In genomic region chr17:75535119-75535537, GRCh38 we compare ENCODE assay signal across 9 cellular contexts. TPM values are rescaled to one million over a fixed set of nuclear protein-coding genes. Genes with fewer than 3 reads are reported as not detected.
DNase-seq lines count a peak whose midpoint lies in the region; ATAC-seq, FAIRE-seq and TF ChIP-seq lines count a peak whose summit lies in the region.
"Had no signal": no experiment of that assay in that cellular context is flagged by ENCODE, and none has a peak within 500 bp of the region (broad histone marks: within the 10 kb centered on the region; RNA-seq: fewer than 3 reads in every experiment).

No MANE protein-coding gene starts in this region.

- 19% methylated on average over 15 of the region's 15 CpGs for WGBS in GM12878 (ENCODE audit: insufficient coverage, insufficient replicate concordance, low lambda C conversion rate, missing lambda C conversion rate)
- WGBS in spleen, 5 donors = 17 to 72% (median 38%) methylated on average over 5 to 15 of the region's 15 CpGs

- TF ChIP-seq EP300 in GM12878 (IDR thresholded peaks at IDR 0.05; ENCODE audit: borderline replicate concordance in 1 of 2, control insufficient read depth in 1 of 2, low read depth in 2 of 2, low read length in 2 of 2) = peak in 1 of 2 experiments; percentile 13; a peak in 1 of 4 replicates

- H3K27me3 ChIP-seq in WERI-Rb-1 (ENCODE audit: insufficient read depth, low read depth, severe bottlenecking) = no peaks in the 10 kb centered on the region
- no peaks in the 10 kb centered on the region for H3K27me3 ChIP-seq in GM12878 (replicated peaks in 1 of 2; ENCODE audit: control insufficient read depth in 2 of 2, insufficient read depth in 2 of 2, low read length in 1 of 2)
- H3K27me3 ChIP-seq in spleen (replicated peaks in 1 of 7) = no peaks in the 10 kb centered on the region
- H3K27me3 ChIP-seq in breast epithelium = no peaks in the 10 kb centered on the region

- H3K9ac ChIP-seq in GM12878 (ENCODE audit: control insufficient read depth, insufficient read depth, low read length) = no peak overlapping the region

- H3K79me2 ChIP-seq in GM12878 (ENCODE audit: control insufficient read depth, insufficient read depth, low read length) = no peaks in the 10 kb centered on the region

- peak overlapping the region; percentile 48 for H2AFZ ChIP-seq in GM12878 (ENCODE audit: control insufficient read depth, low read depth, low read length)

- TF ChIP-seq CTCF in Calu3 (IDR thresholded peaks at IDR 0.05; ENCODE audit: unreplicated experiment) (no peak), WERI-Rb-1 (IDR thresholded peaks at IDR 0.05; ENCODE audit: low read depth, low read length) (no peak), GM12878 (IDR thresholded peaks at IDR 0.05 in 2 of 3, conservative IDR thresholded peaks at IDR 0.05 in 1 of 3; ENCODE audit: control insufficient read depth in 2 of 3, extremely low read depth in 1 of 3, insufficient read depth in 1 of 3, low read depth in 3 of 3, low read length in 3 of 3) (no peak), spleen (IDR thresholded peaks at IDR 0.05 in 8 of 11, conservative IDR thresholded peaks at IDR 0.05 in 3 of 11) (no peak), breast epithelium (IDR thresholded peaks at IDR 0.05) (no peak), D721Med (IDR thresholded peaks at IDR 0.05; ENCODE audit: insufficient read depth, missing control alignments) (no peak)

- peaks cover 77% of the 10 kb centered on the region for H3K36me3 Mint-ChIP-seq in Calu3 (ENCODE audit: insufficient read depth, unreplicated experiment)

- H3K9me3 ChIP-seq in WERI-Rb-1 (ENCODE audit: severe bottlenecking) = no peaks in the 10 kb centered on the region
- H3K9me3 ChIP-seq in GM12878 (replicated peaks; ENCODE audit: control insufficient read depth, insufficient read depth, low read length) = no peaks in the 10 kb centered on the region
- H3K9me3 ChIP-seq in spleen = no peaks in the 10 kb centered on the region
- no peaks in the 10 kb centered on the region for H3K9me3 ChIP-seq in breast epithelium
- H3K9me3 ChIP-seq: neutrophil had no signal

- TF ChIP-seq POLR2A in GM12878 (IDR thresholded peaks at IDR 0.05; ENCODE audit: low read depth, low read length) = 0 out of 2 replicates have a peak, but pooled peaks have one; percentile 21
- no peak for TF ChIP-seq POLR2A in spleen (IDR thresholded peaks at IDR 0.05)
- TF ChIP-seq POLR2A in breast epithelium (IDR thresholded peaks at IDR 0.05) = no peak

- peak overlapping the region; percentile 50 for H3K4me3 Mint-ChIP-seq in Calu3 (ENCODE audit: low read depth, unreplicated experiment)

- CTCF ChIA-PET in Calu3 (lab: Charles Lee) (interaction anchor here (0.6 to 1.6 kb wide), 2 partner anchors 9 to 130 kb away, joined by 7 to 10 read pairs; partner anchors contain the start of gene LLGL2), GM12878 (lab: Yijun Ruan, JAX) (interaction anchor here (0.6 to 2.3 kb wide), 4 partner anchors 19 to 213 kb away, joined by 3 to 7 read pairs (median 4); partner anchors contain the start of gene TSEN54)

- SMC1A ChIA-PET in GM12878 (lab: Charles Lee; ENCODE audit: uncharacterized antibody, unreplicated experiment) = interaction anchor here (1.1 to 1.5 kb wide), 6 partner anchors 9 to 81 kb away, joined by 3 to 4 read pairs (median 3); no protein-coding TSS in a partner anchor

- H4K20me1 ChIP-seq in GM12878 (ENCODE audit: control insufficient read depth, insufficient read depth) = no peaks in the 10 kb centered on the region

- intact Hi-C loops in Calu3 (cut with micrococcal nuclease; ENCODE audit: unreplicated experiment) = no loop called here
- intact Hi-C loops in GM12878 (cut with micrococcal nuclease; ENCODE audit: unreplicated experiment) = no loop called here
- intact Hi-C loops in spleen (cut with DNase I; ENCODE audit: low total_unique reads) = no loop called here
- intact Hi-C loops in breast epithelium (cut with DNase I; ENCODE audit: low total_unique reads) = no loop called here

- FAIRE-seq in GM12878 (lab: Jason Lieb, UNC) = peak; percentile 62
- FAIRE-seq in D721Med (lab: Jason Lieb, UNC) = no peak

- RAD21 ChIA-PET in GM12878 (lab: Charles Lee; ENCODE audit: unreplicated experiment) = interaction anchor here (1.1 kb wide), 2 partner anchors 36 to 229 kb away, joined by 3 to 5 read pairs; no protein-coding TSS in a partner anchor

- H3K4me3 ChIP-seq in WERI-Rb-1 (ENCODE audit: low read depth, low read length) (no peak overlapping the region), GM12878 (no peak overlapping the region), spleen (peak overlapping the region in 1 of 8 donors; percentile 36), breast epithelium (no peak overlapping the region)

- H3K27ac ChIP-seq in WERI-Rb-1 = peak overlapping the region; percentile 69
- no peak overlapping the region for H3K27ac ChIP-seq in GM12878 (ENCODE audit: control insufficient read depth, insufficient read depth)
- peak overlapping the region; percentile 36 to 87 (median 62) for H3K27ac ChIP-seq in spleen
- H3K27ac ChIP-seq in breast epithelium = no peak overlapping the region
- H3K27ac ChIP-seq: neutrophil had no signal

- no peaks in the 10 kb centered on the region for H3K27me3 Mint-ChIP-seq in Calu3 (ENCODE audit: unreplicated experiment)

- POLR2A ChIA-PET in GM12878 (lab: Charles Lee) = interaction anchor here (0.7 to 1.5 kb wide), 4 partner anchors 8 to 123 kb away, joined by 3 to 4 read pairs (median 3); partner anchors contain the start of gene TSEN54

- no peaks in the 10 kb centered on the region for H3K9me3 Mint-ChIP-seq in Calu3 (ENCODE audit: low read depth, unreplicated experiment)

- H3K27ac Mint-ChIP-seq in Calu3 (ENCODE audit: unreplicated experiment) = peak overlapping the region; percentile 69

- no peak for TF ChIP-seq RAD21 in GM12878 (IDR thresholded peaks at IDR 0.05; ENCODE audit: insufficient read depth, low read depth, low read length)

- ATAC-seq in GM12878 (peak; percentile 96), GM18861 (IDR thresholded peaks at IDR 0.05; ENCODE audit: unreplicated experiment) (no peak)

- in situ Hi-C loops in GM12878 (cut with MboI) = no loop called here

- H3K4me1 Mint-ChIP-seq in Calu3 (ENCODE audit: low read depth, unreplicated experiment) = peaks cover 52% of the 10 kb centered on the region

- H3K36me3 ChIP-seq in WERI-Rb-1 (peaks cover 79% of the 10 kb centered on the region), GM12878 (ENCODE audit: control insufficient read depth in 2 of 2, insufficient read depth in 2 of 2, low read length in 1 of 2) (no peaks in the 10 kb centered on the region), spleen (peaks cover 0 to 29% (median 2%) of the 10 kb centered on the region in 6 donors), breast epithelium (no peaks in the 10 kb centered on the region)
- H3K36me3 ChIP-seq: neutrophil had no signal

- BruUV-seq in Calu3 (replicated peaks; lab: Mats Ljungman, UMichigan) (no TSS peak), GM12878 (replicated peaks; lab: Mats Ljungman, UMichigan) (no TSS peak)

- H3K4me2 ChIP-seq in GM12878 (ENCODE audit: control insufficient read depth, insufficient read depth) = peak overlapping the region; percentile 59

- H3K4me1 ChIP-seq in GM12878 (ENCODE audit: control insufficient read depth, insufficient read depth, low read length) (peaks cover 11% of the 10 kb centered on the region), spleen (peaks cover 0 to 43% (median 28%) of the 10 kb centered on the region in 6 donors), breast epithelium (no peaks in the 10 kb centered on the region)

- peak; percentile 68 for DNase-seq in Calu3
- DNase-seq in WERI-Rb-1 = peak; percentile 15
- peak; percentile 26 for DNase-seq in GM12878 (ENCODE audit: low read depth, low spot score)
- peak; percentile 88 for DNase-seq in spleen
- no peak for DNase-seq in D341Med (ENCODE audit: low spot score)
- no peak for DNase-seq in breast epithelium (ENCODE audit: low spot score in 2 of 2)
- DNase-seq in D721Med (ENCODE audit: insufficient read length, low spot score) = no peak

RNA-seq across cellular contexts. Expression of gene LLGL2, which starts 9.6 kb away (rescaled TPM):
- total RNA-seq in Calu3 (2022) (208 and 251 TPM in 2 replicates), GM12878 (2014; rRNA removed) (5.0 and 6.5 TPM in 2 replicates), GM12878 (2014; rRNA removed; fragmentation: Illumina TruSeq; extraction: Trizol) (1.8 and 2.0 TPM in 2 replicates), GM12878 (2021) (6.3 and 7.6 TPM in 2 replicates), spleen (10 to 100 TPM; 44.0 to 97.8 (median 75.1) TPM), breast epithelium (10 to 100 TPM in 2 of 3 donors, 1 to 10 TPM in 1; 4.6 to 60.2 (median 52.4) TPM)
- total RNA-seq in GM12878 (2013; cell fraction: nucleolus; rRNA removed) = 13.4 and 45.4 TPM in 2 replicates
- polyA plus RNA-seq in GM12878 (2011; ENCODE audit: low read depth) = 1.7 TPM
- polyA plus RNA-seq in GM12878 (2011; rRNA removed) (1.7 and 3.3 TPM in 2 replicates), GM12878 (2014; fragmentation: Illumina TruSeq; extraction: Trizol) (9.9 TPM in 1 of 2 replicates, not detected in the other), GM12878 (2014; fragmentation: Nextera tagmentation; extraction: Ambion mirVana) (under 1 TPM; 0.21 to 0.75 TPM), GM12878 (2014; rRNA removed) (5.8 and 7.4 TPM in 2 replicates), GM12878 (2016; fragmentation: Nextera tagmentation; extraction: Ambion mirVana) (1 to 10 TPM; 4.1 to 5.0 TPM), spleen (100 to 1,000 TPM in 1 of 3 donors, 10 to 100 TPM in 2; 28.6 to 153 (median 92.6) TPM)
- 4.1 and 6.8 TPM in 2 replicates for polyA plus RNA-seq in GM12878 (2011; cell fraction: cytosol; rRNA removed)
- 18.8 and 24.8 TPM in 2 replicates for polyA plus RNA-seq in GM12878 (2011; cell fraction: nucleus; rRNA removed)
- 4.9 and 7.6 TPM in 2 replicates for polyA plus RNA-seq in GM12878 (2012)
- 2.0 and 7.0 TPM in 2 replicates for polyA minus RNA-seq in GM12878 (2011; rRNA and poly(A)+ RNA removed)
- 7.4 and 7.5 TPM in 2 replicates for polyA minus RNA-seq in GM12878 (2011; cell fraction: cytosol; rRNA and poly(A)+ RNA removed)
- polyA minus RNA-seq in GM12878 (2011; cell fraction: nucleus; rRNA and poly(A)+ RNA removed) = 4.4 and 5.7 TPM in 2 replicates

RNA-seq across cellular contexts. Expression of gene TSEN54, which starts 18.8 kb away (rescaled TPM):
- total RNA-seq in Calu3 (2022) = 52.1 and 55.4 TPM in 2 replicates
- total RNA-seq in GM12878 (2013; cell fraction: nucleolus; rRNA removed) = 16.4 and 19.8 TPM in 2 replicates
- total RNA-seq in GM12878 (2014; rRNA removed) = 42.1 and 43.2 TPM in 2 replicates
- total RNA-seq in GM12878 (2014; rRNA removed; fragmentation: Illumina TruSeq; extraction: Trizol) = 21.4 and 26.1 TPM in 2 replicates
- 37.3 and 41.2 TPM in 2 replicates for total RNA-seq in GM12878 (2021)
- 12.7 TPM for polyA plus RNA-seq in GM12878 (2011; ENCODE audit: low read depth)
- 25.4 and 45.7 TPM in 2 replicates for polyA plus RNA-seq in GM12878 (2011; rRNA removed)
- polyA plus RNA-seq in GM12878 (2011; cell fraction: cytosol; rRNA removed) = 41.7 and 53.0 TPM in 2 replicates
- polyA plus RNA-seq in GM12878 (2011; cell fraction: nucleus; rRNA removed) = 54.8 and 62.1 TPM in 2 replicates
- polyA plus RNA-seq in GM12878 (2012) = 20.1 and 23.9 TPM in 2 replicates
- polyA plus RNA-seq in GM12878 (2014; fragmentation: Illumina TruSeq; extraction: Trizol) = 22.9 and 29.5 TPM in 2 replicates
- polyA plus RNA-seq in GM12878 (2014; fragmentation: Nextera tagmentation; extraction: Ambion mirVana) = 10 to 100 TPM in 1 of 2 experiments, 1 to 10 TPM in 1; 7.1 to 23.1 TPM
- polyA plus RNA-seq in GM12878 (2014; rRNA removed) = 42.4 and 52.2 TPM in 2 replicates
- 10 to 100 TPM; 41.1 to 48.0 TPM for polyA plus RNA-seq in GM12878 (2016; fragmentation: Nextera tagmentation; extraction: Ambion mirVana)
- 25.9 and 32.6 TPM in 2 replicates for polyA minus RNA-seq in GM12878 (2011; rRNA and poly(A)+ RNA removed)
- 6.8 and 18.3 TPM in 2 replicates for polyA minus RNA-seq in GM12878 (2011; cell fraction: cytosol; rRNA and poly(A)+ RNA removed)
- 7.5 and 13.1 TPM in 2 replicates for polyA minus RNA-seq in GM12878 (2011; cell fraction: nucleus; rRNA and poly(A)+ RNA removed)
- total RNA-seq in spleen = 10 to 100 TPM; 31.0 to 58.1 (median 35.4) TPM
- polyA plus RNA-seq in spleen = 10 to 100 TPM; 40.8 to 87.8 (median 68.9) TPM
- 10 to 100 TPM; 18.4 to 34.7 (median 31.2) TPM for total RNA-seq in breast epithelium

RNA-seq across cellular contexts. Expression of gene CASKIN2, which starts 19.8 kb away (rescaled TPM):
- 30.0 and 30.4 TPM in 2 replicates for total RNA-seq in Calu3 (2022)
- total RNA-seq in GM12878 (2013; cell fraction: nucleolus; rRNA removed) = 0.65 and 2.0 TPM in 2 replicates
- 0.44 and 1.4 TPM in 2 replicates for total RNA-seq in GM12878 (2014; rRNA removed)
- total RNA-seq in GM12878 (2014; rRNA removed; fragmentation: Illumina TruSeq; extraction: Trizol) = 0.18 and 0.23 TPM in 2 replicates
- total RNA-seq in GM12878 (2021) = 0.80 and 1.8 TPM in 2 replicates
- polyA plus RNA-seq in GM12878 (2011; ENCODE audit: low read depth) = 0.39 TPM
- 0.10 TPM in 1 of 2 replicates, not detected in the other for polyA plus RNA-seq in GM12878 (2011; rRNA removed)
- 0.03 and 0.12 TPM in 2 replicates for polyA plus RNA-seq in GM12878 (2011; cell fraction: cytosol; rRNA removed)
- polyA plus RNA-seq in GM12878 (2011; cell fraction: nucleus; rRNA removed) = 0.59 and 0.84 TPM in 2 replicates
- polyA plus RNA-seq in GM12878 (2012) = 0.31 and 0.46 TPM in 2 replicates
- 0.14 and 0.16 TPM in 2 replicates for polyA plus RNA-seq in GM12878 (2014; fragmentation: Illumina TruSeq; extraction: Trizol)
- under 1 TPM in 1 of 2 experiments, not detected in 1; 0.02 TPM for polyA plus RNA-seq in GM12878 (2014; fragmentation: Nextera tagmentation; extraction: Ambion mirVana)
- 0.93 and 2.7 TPM in 2 replicates for polyA plus RNA-seq in GM12878 (2014; rRNA removed)
- under 1 TPM; 0.44 to 0.56 TPM for polyA plus RNA-seq in GM12878 (2016; fragmentation: Nextera tagmentation; extraction: Ambion mirVana)
- not detected in 2 replicates for polyA minus RNA-seq in GM12878 (2011; rRNA and poly(A)+ RNA removed)
- polyA minus RNA-seq in GM12878 (2011; cell fraction: cytosol; rRNA and poly(A)+ RNA removed) = not detected in 2 replicates
- polyA minus RNA-seq in GM12878 (2011; cell fraction: nucleus; rRNA and poly(A)+ RNA removed) = 0.12 and 0.57 TPM in 2 replicates
- total RNA-seq in spleen = 100 to 1,000 TPM in 3 of 7 donors, 10 to 100 TPM in 4; 33.5 to 135 (median 51.1) TPM
- polyA plus RNA-seq in spleen = 10 to 100 TPM in 1 of 3 donors, 1 to 10 TPM in 2; 4.7 to 27.8 (median 6.2) TPM
- total RNA-seq in breast epithelium = 10 to 100 TPM in 2 of 3 donors, 1 to 10 TPM in 1; 10.0 to 23.3 (median 14.6) TPM

RNA-seq across cellular contexts. Expression of gene MYO15B, which starts 52.5 kb away (rescaled TPM):
- total RNA-seq in Calu3 (2022) (58.4 and 78.6 TPM in 2 replicates), GM12878 (2014; rRNA removed) (4.3 and 6.7 TPM in 2 replicates), GM12878 (2014; rRNA removed; fragmentation: Illumina TruSeq; extraction: Trizol) (2.3 and 2.7 TPM in 2 replicates), GM12878 (2021) (12.3 and 15.4 TPM in 2 replicates), spleen (100 to 1,000 TPM; 203 to 569 (median 292) TPM), breast epithelium (100 to 1,000 TPM in 1 of 3 donors, 10 to 100 TPM in 2; 65.3 to 121 (median 86.6) TPM)
- total RNA-seq in GM12878 (2013; cell fraction: nucleolus; rRNA removed) = 43.1 and 49.0 TPM in 2 replicates
- 3.0 TPM for polyA plus RNA-seq in GM12878 (2011; ENCODE audit: low read depth)
- polyA plus RNA-seq in GM12878 (2011; rRNA removed) (0.67 and 0.82 TPM in 2 replicates), GM12878 (2014; fragmentation: Illumina TruSeq; extraction: Trizol) (2.1 and 3.6 TPM in 2 replicates), GM12878 (2014; fragmentation: Nextera tagmentation; extraction: Ambion mirVana) (under 1 TPM in 1 of 2 experiments, not detected in 1; 0.82 TPM), GM12878 (2014; rRNA removed) (9.0 and 11.1 TPM in 2 replicates), GM12878 (2016; fragmentation: Nextera tagmentation; extraction: Ambion mirVana) (1 to 10 TPM; 1.2 to 1.3 TPM), spleen (100 to 1,000 TPM; 123 to 551 (median 402) TPM)
- 0.73 and 0.92 TPM in 2 replicates for polyA plus RNA-seq in GM12878 (2011; cell fraction: cytosol; rRNA removed)
- polyA plus RNA-seq in GM12878 (2011; cell fraction: nucleus; rRNA removed) = 16.5 and 17.3 TPM in 2 replicates
- 14.4 and 19.5 TPM in 2 replicates for polyA plus RNA-seq in GM12878 (2012)
- 0.59 and 0.62 TPM in 2 replicates for polyA minus RNA-seq in GM12878 (2011; rRNA and poly(A)+ RNA removed)
- polyA minus RNA-seq in GM12878 (2011; cell fraction: cytosol; rRNA and poly(A)+ RNA removed) = not detected in 2 replicates
- 3.1 and 7.0 TPM in 2 replicates for polyA minus RNA-seq in GM12878 (2011; cell fraction: nucleus; rRNA and poly(A)+ RNA removed)

Comparison
In these comparisons a context has a peak if more than half of its experiments do, and no peak if none do; other contexts are left out.
1. DNase-seq: peak in Calu3 (single experiment), WERI-Rb-1 (single experiment), GM12878 (single experiment) and spleen (single experiment); none in D341Med (single experiment), breast epithelium (0 of 2) and D721Med (single experiment).
2. H3K27ac ChIP-seq: peak in WERI-Rb-1 (single experiment) and spleen (8 of 8); none in GM12878 (single experiment) and breast epithelium (0 of 2).